Comparison of ENCODE assay signal across 8 cellular contexts in the genomic region with DNA sequence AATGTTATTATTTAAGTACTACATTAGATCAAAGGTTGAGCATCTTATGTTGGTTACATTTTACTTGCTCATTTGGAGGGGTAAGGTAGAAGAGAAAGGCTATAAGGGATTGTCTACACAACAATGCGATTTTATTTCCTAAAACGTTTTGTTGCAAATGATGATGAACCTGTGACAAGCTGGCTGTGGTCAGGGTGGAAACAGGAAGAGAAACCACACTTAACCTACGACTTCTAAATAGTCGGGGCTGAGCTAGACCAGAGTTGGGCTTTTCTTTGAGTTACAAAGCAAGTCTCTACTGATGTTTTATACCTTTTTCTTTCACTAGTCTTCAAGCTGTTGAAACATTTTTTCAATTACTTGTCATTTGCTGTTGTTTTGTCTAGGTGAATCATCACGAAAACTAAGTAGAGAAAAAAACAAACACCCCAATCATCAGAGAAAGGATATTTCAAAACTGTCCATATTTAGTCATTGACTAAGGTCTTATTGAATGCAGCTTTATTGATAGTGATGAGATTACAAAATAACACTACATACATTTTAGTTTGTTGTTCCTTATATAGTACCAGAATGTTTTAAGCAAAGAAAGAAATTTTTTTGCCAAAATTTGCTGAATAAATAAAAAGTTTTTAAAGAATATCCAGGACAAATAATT. TPM values are rescaled to one million over a fixed set of nuclear protein-coding genes. Genes with fewer than 3 reads are reported as not detected.
DNase-seq lines count a peak whose midpoint lies in the region; ATAC-seq and TF ChIP-seq lines count a peak whose summit lies in the region.

No MANE protein-coding gene starts in this region.

- TF ChIP-seq CTCF in PC-3 (conservative IDR thresholded peaks at IDR 0.05; ENCODE audit: low read depth, low read length) (no peak), hepatocyte (IDR thresholded peaks at IDR 0.05; ENCODE audit: poor library complexity) (no peak)

- peaks cover 25% of the 10 kb centered on the region for H3K79me2 ChIP-seq in PC-3 (ENCODE audit: low read length)
- H3K79me2 ChIP-seq in hepatocyte, result peaks cover 5% of the 10 kb centered on the region

- BruUV-seq in PC-3 (replicated peaks; lab: Mats Ljungman, UMichigan), result no TSS peak

- H3K4me2 ChIP-seq in PC-3 (ENCODE audit: low read length) (peak overlapping the region; percentile 40), hepatocyte (no peak overlapping the region)

- POLR2A ChIA-PET in PC-3 (lab: Charles Lee; ENCODE audit: unreplicated experiment), result no interaction called here

- CTCF ChIA-PET in PC-3 (lab: Charles Lee), result no interaction called here

- H3K4me1 ChIP-seq in PC-3 (ENCODE audit: insufficient read depth, low read length) (peaks cover 40% of the 10 kb centered on the region), hepatocyte (ENCODE audit: insufficient read depth) (peaks cover 1% of the 10 kb centered on the region)
- H3K4me1 ChIP-seq in effector memory CD4-positive, alpha-beta T cell (ENCODE audit: control insufficient read depth, insufficient read depth, low read length, poor library complexity, severe bottlenecking), result peaks cover 13% of the 10 kb centered on the region

- H3K4me3 ChIP-seq in PC-3 (ENCODE audit: low read length) (0 out of 2 replicates have a peak overlapping the region, but pooled peaks have one; percentile 15), hepatocyte (no peak overlapping the region)
- no peak overlapping the region for H3K4me3 ChIP-seq in effector memory CD4-positive, alpha-beta T cell (ENCODE audit: insufficient read depth, low read depth, low read length, poor library complexity, severe bottlenecking)

- H3K9me2 ChIP-seq in PC-3 (replicated peaks; ENCODE audit: low read length) (no peaks in the 10 kb centered on the region), hepatocyte (replicated peaks; ENCODE audit: insufficient read depth) (no peaks in the 10 kb centered on the region)

- H2AFZ ChIP-seq in PC-3 (ENCODE audit: low read length), result peak overlapping the region; percentile 10
- no peak overlapping the region for H2AFZ ChIP-seq in hepatocyte

- 92% methylated on average over 5 of the region's 5 CpGs for WGBS in hepatocyte (ENCODE audit: low lambda C conversion rate, missing lambda C conversion rate)

- H4K20me1 ChIP-seq in PC-3 (ENCODE audit: low read length), result no peaks in the 10 kb centered on the region
- H4K20me1 ChIP-seq in hepatocyte (ENCODE audit: insufficient read depth, poor library complexity, severe bottlenecking), result no peaks in the 10 kb centered on the region

- intact Hi-C loops in PC-3 (cut with micrococcal nuclease), result no loop called here

- H3K9ac ChIP-seq in PC-3 (ENCODE audit: low read length), result no peak overlapping the region

- H3F3A ChIP-seq in PC-3 (ENCODE audit: low read length, unreplicated experiment), result no peaks in the 10 kb centered on the region

- H3K27me3 ChIP-seq in PC-3 (ENCODE audit: low read length), result no peaks in the 10 kb centered on the region
- no peaks in the 10 kb centered on the region for H3K27me3 ChIP-seq in effector memory CD4-positive, alpha-beta T cell (replicated peaks; ENCODE audit: control insufficient read depth, insufficient read depth, low read length, poor library complexity, severe bottlenecking)
- H3K27me3 ChIP-seq in hepatocyte, result no peaks in the 10 kb centered on the region

- H3K27ac ChIP-seq in PC-3 (ENCODE audit: low read length), result no peak overlapping the region
- peak overlapping the region; percentile 2 for H3K27ac ChIP-seq in effector memory CD4-positive, alpha-beta T cell (ENCODE audit: insufficient read depth, low read length, poor library complexity, severe bottlenecking)
- H3K27ac ChIP-seq in hepatocyte, result no peak overlapping the region

- ATAC-seq in GM19025 (IDR thresholded peaks at IDR 0.05; ENCODE audit: low read depth, unreplicated experiment) (peak; percentile 49), HG02943 (IDR thresholded peaks at IDR 0.05; ENCODE audit: low read depth, unreplicated experiment) (peak; percentile 60), PC-3 (no peak)

- H3K36me3 ChIP-seq in PC-3 (ENCODE audit: low read depth, low read length), result no peaks in the 10 kb centered on the region
- no peaks in the 10 kb centered on the region for H3K36me3 ChIP-seq in effector memory CD4-positive, alpha-beta T cell (ENCODE audit: control insufficient read depth, insufficient read depth, low read length)
- no peaks in the 10 kb centered on the region for H3K36me3 ChIP-seq in hepatocyte (replicated peaks; ENCODE audit: insufficient read depth, low read depth)

- peak; percentile 44 for DNase-seq in PC-3
- DNase-seq in effector memory CD4-positive, alpha-beta T cell, result peak in 2 of 3 donors; percentile 1 to 8
- no peak for DNase-seq in hepatocyte (ENCODE audit: low spot score)
- no peak for DNase-seq in COLO829 (ENCODE audit: low spot score)
- no peak for DNase-seq in middle frontal gyrus (ENCODE audit: extremely low spot score, low spot score)
- no peak for DNase-seq in HK-2 (ENCODE audit: unreplicated experiment)

- H3K9me3 ChIP-seq in PC-3 (ENCODE audit: low read length) (no peaks in the 10 kb centered on the region), hepatocyte (ENCODE audit: low read depth) (no peaks in the 10 kb centered on the region)
- no peaks in the 10 kb centered on the region for H3K9me3 ChIP-seq in effector memory CD4-positive, alpha-beta T cell (ENCODE audit: control insufficient read depth, low read length)

RNA-seq across cellular contexts. Expression of gene KLHL31, which starts 18.0 kb away (rescaled TPM):
- 0.17 and 0.33 TPM in 2 replicates for total RNA-seq in PC-3 (2014; rRNA removed)
- 1.6 and 3.5 TPM in 2 replicates for total RNA-seq in hepatocyte
- polyA plus RNA-seq in hepatocyte, result 0.46 and 1.4 TPM in 2 replicates

Comparison
In these comparisons a context has a peak if more than half of its experiments do, and no peak if none do; other contexts are left out.
1. DNase-seq: peak in PC-3 (single experiment) and effector memory CD4-positive, alpha-beta T cell (2 of 3); none in hepatocyte (single experiment), COLO829 (single experiment), middle frontal gyrus (single experiment) and HK-2 (single experiment).